In genomic region chr10:11165591-11166543, GRCh38 we compare ENCODE assay signal across 8 cellular contexts.
A peak's percentile ranks its signal among the peaks of the same experiment; 100 is the strongest.
DNase-seq lines count a peak whose midpoint lies in the region; ATAC-seq and TF ChIP-seq lines count a peak whose summit lies in the region.

No MANE protein-coding gene starts in this region.

- peak overlapping the region; percentile 44 for H2BK15ac ChIP-seq in mesenchymal stem cell (ENCODE audit: low read depth, poor library complexity, severe bottlenecking)

- H3K4me3 ChIP-seq in HL-60 (replicated peaks; ENCODE audit: insufficient read depth, low read length): peak overlapping the region; percentile 74
- H3K4me3 ChIP-seq in coronary artery: peak overlapping the region; percentile 83
- peak overlapping the region; percentile 55 to 89 for H3K4me3 ChIP-seq in mesenchymal stem cell (ENCODE audit: insufficient read depth in 1 of 2, low read depth in 1 of 2, low read length in 2 of 2)

- peak overlapping the region; percentile 96 for H3K4me2 ChIP-seq in mesenchymal stem cell (ENCODE audit: low read length, poor library complexity, severe bottlenecking)

- H3K27ac ChIP-seq in HL-60 (replicated peaks) (peak overlapping the region; percentile 96), coronary artery (peak overlapping the region; percentile 80 to 88), mesenchymal stem cell (ENCODE audit: low read length, poor library complexity, severe bottlenecking) (no peak overlapping the region)

- POLR2A ChIA-PET in WTC11 (lab: Charles Lee): interaction anchor here (0.5 to 2.2 kb wide), 3 partner anchors 13 to 1554 kb away, joined by 3 to 6 read pairs (median 4); no protein-coding TSS in a partner anchor

- no peak overlapping the region for H4K8ac ChIP-seq in mesenchymal stem cell (ENCODE audit: low read length)

- H3K36me3 Mint-ChIP-seq in WTC11: peaks cover 14% of the 10 kb centered on the region
- H3K36me3 Mint-ChIP-seq in stimulated activated naive CD8-positive, alpha-beta T cell treated with anti-CD3 and anti-CD28 coated beads, Interleukin-15, Interleukin-2, amounts not matched to agents 100 ng/mL and 50 ng/mL, for 24 hours (ENCODE audit: low read depth): peaks cover 13% of the 10 kb centered on the region

- ATAC-seq in GM21381 (IDR thresholded peaks at IDR 0.05; ENCODE audit: unreplicated experiment) (peak; percentile 48), WTC11 (peak; percentile 87)

- peaks cover 5% of the 10 kb centered on the region for H3K27me3 Mint-ChIP-seq in WTC11 (ENCODE audit: low read depth)
- no peaks in the 10 kb centered on the region for H3K27me3 Mint-ChIP-seq in stimulated activated naive CD8-positive, alpha-beta T cell treated with anti-CD3 and anti-CD28 coated beads, Interleukin-15, Interleukin-2, amounts not matched to agents 100 ng/mL and 50 ng/mL, for 24 hours

- peaks cover 41% of the 10 kb centered on the region for H3K79me1 ChIP-seq in mesenchymal stem cell (replicated peaks; ENCODE audit: low read length, poor library complexity, severe bottlenecking)

- H3K27me3 ChIP-seq in HL-60 (ENCODE audit: insufficient read depth, poor library complexity, severe bottlenecking) (no peaks in the 10 kb centered on the region), mesenchymal stem cell (ENCODE audit: control insufficient read depth in 1 of 2, insufficient read depth in 1 of 2, low read length in 2 of 2) (peaks cover 0 to 26% of the 10 kb centered on the region in 2 experiments)

- H3K4ac ChIP-seq in mesenchymal stem cell (ENCODE audit: low read depth in 1 of 2, low read length in 2 of 2): no peak overlapping the region

- peak; percentile 65 for DNase-seq in D341Med (ENCODE audit: low spot score)
- DNase-seq in HL-60 (ENCODE audit: low read depth in 1 of 2, low spot score in 1 of 2): peak in 1 of 2 experiments; percentile 65
- DNase-seq in WTC11 (ENCODE audit: low spot score): peak; percentile 66
- no peak for DNase-seq in coronary artery (ENCODE audit: low spot score)
- peak; percentile 15 for DNase-seq in mesenchymal stem cell
- no peak for DNase-seq in occipital lobe (lab: John Stamatoyannopoulos, UW)

- H3K23ac ChIP-seq in mesenchymal stem cell (ENCODE audit: low read length in 2 of 2): peak overlapping the region in 1 of 2 experiments; percentile 14

- H3K4me1 ChIP-seq in mesenchymal stem cell (ENCODE audit: control insufficient read depth, insufficient read depth, low read depth, low read length): peaks cover 10% of the 10 kb centered on the region

- no peak overlapping the region for H2BK5ac ChIP-seq in mesenchymal stem cell (ENCODE audit: low read depth, low read length, poor library complexity, severe bottlenecking)

- WGBS in mesenchymal stem cell: 8% methylated on average over 39 of the region's 44 CpGs

- H3K18ac ChIP-seq in mesenchymal stem cell (ENCODE audit: low read depth in 1 of 2, low read length in 2 of 2): peak overlapping the region in 1 of 2 experiments; percentile 48

- peak overlapping the region; percentile 36 for H2AFZ ChIP-seq in mesenchymal stem cell (ENCODE audit: low read depth, low read length)

- H3K36me3 ChIP-seq in mesenchymal stem cell (ENCODE audit: control insufficient read depth in 1 of 2, insufficient read depth in 2 of 2, low read depth in 1 of 2, low read length in 2 of 2): peaks cover 3 to 36% of the 10 kb centered on the region in 2 experiments

- H3K4me3 Mint-ChIP-seq in WTC11: peak overlapping the region; percentile 90
- no peak overlapping the region for H3K4me3 Mint-ChIP-seq in stimulated activated naive CD8-positive, alpha-beta T cell treated with anti-CD3 and anti-CD28 coated beads, Interleukin-15, Interleukin-2, amounts not matched to agents 100 ng/mL and 50 ng/mL, for 24 hours

- H3K9me3 Mint-ChIP-seq in WTC11: peaks cover 14% of the 10 kb centered on the region
- peaks cover 4% of the 10 kb centered on the region for H3K9me3 Mint-ChIP-seq in stimulated activated naive CD8-positive, alpha-beta T cell treated with anti-CD3 and anti-CD28 coated beads, Interleukin-15, Interleukin-2, amounts not matched to agents 100 ng/mL and 50 ng/mL, for 24 hours

- CTCF ChIA-PET in WTC11 (lab: Charles Lee): interaction anchor here (0.6 to 3.2 kb wide), 11 partner anchors 9 to 130 kb away, joined by 3 to 20 read pairs (median 4); no protein-coding TSS in a partner anchor

- peak overlapping the region; percentile 93 for H3K9ac ChIP-seq in mesenchymal stem cell (ENCODE audit: low read length)

- H3K14ac ChIP-seq in mesenchymal stem cell (ENCODE audit: low read length in 2 of 2): no peak overlapping the region

- no peak overlapping the region for H2BK120ac ChIP-seq in mesenchymal stem cell (ENCODE audit: low read depth, low read length)

- peaks cover 32% of the 10 kb centered on the region for H3K4me1 Mint-ChIP-seq in WTC11
- peaks cover 45% of the 10 kb centered on the region for H3K4me1 Mint-ChIP-seq in stimulated activated naive CD8-positive, alpha-beta T cell treated with anti-CD3 and anti-CD28 coated beads, Interleukin-15, Interleukin-2, amounts not matched to agents 100 ng/mL and 50 ng/mL, for 24 hours (ENCODE audit: low read depth)

- no peak overlapping the region for H2BK12ac ChIP-seq in mesenchymal stem cell (ENCODE audit: low read length in 2 of 2)

- no peak overlapping the region for H4K91ac ChIP-seq in mesenchymal stem cell (ENCODE audit: low read length)

- no peak overlapping the region for H2AK5ac ChIP-seq in mesenchymal stem cell (ENCODE audit: low read length, severe bottlenecking)

- TF ChIP-seq CTCF in HL-60 (IDR thresholded peaks at IDR 0.05; ENCODE audit: insufficient read depth, low read length): peak; percentile 20
- peak; percentile 54 for TF ChIP-seq CTCF in WTC11 (IDR thresholded peaks at IDR 0.05)
- TF ChIP-seq CTCF in coronary artery (IDR thresholded peaks at IDR 0.05): no peak

- H3K27ac Mint-ChIP-seq in WTC11: no peak overlapping the region
- peak overlapping the region; percentile 97 for H3K27ac Mint-ChIP-seq in stimulated activated naive CD8-positive, alpha-beta T cell treated with anti-CD3 and anti-CD28 coated beads, Interleukin-15, Interleukin-2, amounts not matched to agents 100 ng/mL and 50 ng/mL, for 24 hours

- H3K9me3 ChIP-seq in mesenchymal stem cell (ENCODE audit: control insufficient read depth, low read length): peaks cover 6% of the 10 kb centered on the region

TF ChIP-seq in WTC11, 78 proteins besides CTCF, POLR2A, EP300 and RAD21 (continues in another document):
- no peak for TF ChIP-seq ZNF232 (CRISPR knock-in tag; IDR thresholded peaks at IDR 0.05)
- TF ChIP-seq, protein P1, sequence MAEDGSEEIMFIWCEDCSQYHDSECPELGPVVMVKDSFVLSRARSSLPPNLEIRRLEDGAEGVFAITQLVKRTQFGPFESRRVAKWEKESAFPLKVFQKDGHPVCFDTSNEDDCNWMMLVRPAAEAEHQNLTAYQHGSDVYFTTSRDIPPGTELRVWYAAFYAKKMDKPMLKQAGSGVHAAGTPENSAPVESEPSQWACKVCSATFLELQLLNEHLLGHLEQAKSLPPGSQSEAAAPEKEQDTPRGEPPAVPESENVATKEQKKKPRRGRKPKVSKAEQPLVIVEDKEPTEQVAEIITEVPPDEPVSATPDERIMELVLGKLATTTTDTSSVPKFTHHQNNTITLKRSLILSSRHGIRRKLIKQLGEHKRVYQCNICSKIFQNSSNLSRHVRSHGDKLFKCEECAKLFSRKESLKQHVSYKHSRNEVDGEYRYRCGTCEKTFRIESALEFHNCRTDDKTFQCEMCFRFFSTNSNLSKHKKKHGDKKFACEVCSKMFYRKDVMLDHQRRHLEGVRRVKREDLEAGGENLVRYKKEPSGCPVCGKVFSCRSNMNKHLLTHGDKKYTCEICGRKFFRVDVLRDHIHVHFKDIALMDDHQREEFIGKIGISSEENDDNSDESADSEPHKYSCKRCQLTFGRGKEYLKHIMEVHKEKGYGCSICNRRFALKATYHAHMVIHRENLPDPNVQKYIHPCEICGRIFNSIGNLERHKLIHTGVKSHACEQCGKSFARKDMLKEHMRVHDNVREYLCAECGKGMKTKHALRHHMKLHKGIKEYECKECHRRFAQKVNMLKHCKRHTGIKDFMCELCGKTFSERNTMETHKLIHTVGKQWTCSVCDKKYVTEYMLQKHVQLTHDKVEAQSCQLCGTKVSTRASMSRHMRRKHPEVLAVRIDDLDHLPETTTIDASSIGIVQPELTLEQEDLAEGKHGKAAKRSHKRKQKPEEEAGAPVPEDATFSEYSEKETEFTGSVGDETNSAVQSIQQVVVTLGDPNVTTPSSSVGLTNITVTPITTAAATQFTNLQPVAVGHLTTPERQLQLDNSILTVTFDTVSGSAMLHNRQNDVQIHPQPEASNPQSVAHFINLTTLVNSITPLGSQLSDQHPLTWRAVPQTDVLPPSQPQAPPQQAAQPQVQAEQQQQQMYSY (CRISPR knock-in tag; IDR thresholded peaks at IDR 0.05): no peak
- no peak for TF ChIP-seq CREM (CRISPR knock-in tag; IDR thresholded peaks at IDR 0.05)
- TF ChIP-seq ZNF138 (CRISPR knock-in tag; conservative IDR thresholded peaks at IDR 0.05): no peak
- no peak for TF ChIP-seq KAT7 (CRISPR knock-in tag; IDR thresholded peaks at IDR 0.05; ENCODE audit: borderline replicate concordance)
- 0 out of 2 replicates have a peak, but pooled peaks have one; percentile 12 for TF ChIP-seq ELF4 (CRISPR knock-in tag; IDR thresholded peaks at IDR 0.05; ENCODE audit: low read depth)
- TF ChIP-seq, protein P2, sequence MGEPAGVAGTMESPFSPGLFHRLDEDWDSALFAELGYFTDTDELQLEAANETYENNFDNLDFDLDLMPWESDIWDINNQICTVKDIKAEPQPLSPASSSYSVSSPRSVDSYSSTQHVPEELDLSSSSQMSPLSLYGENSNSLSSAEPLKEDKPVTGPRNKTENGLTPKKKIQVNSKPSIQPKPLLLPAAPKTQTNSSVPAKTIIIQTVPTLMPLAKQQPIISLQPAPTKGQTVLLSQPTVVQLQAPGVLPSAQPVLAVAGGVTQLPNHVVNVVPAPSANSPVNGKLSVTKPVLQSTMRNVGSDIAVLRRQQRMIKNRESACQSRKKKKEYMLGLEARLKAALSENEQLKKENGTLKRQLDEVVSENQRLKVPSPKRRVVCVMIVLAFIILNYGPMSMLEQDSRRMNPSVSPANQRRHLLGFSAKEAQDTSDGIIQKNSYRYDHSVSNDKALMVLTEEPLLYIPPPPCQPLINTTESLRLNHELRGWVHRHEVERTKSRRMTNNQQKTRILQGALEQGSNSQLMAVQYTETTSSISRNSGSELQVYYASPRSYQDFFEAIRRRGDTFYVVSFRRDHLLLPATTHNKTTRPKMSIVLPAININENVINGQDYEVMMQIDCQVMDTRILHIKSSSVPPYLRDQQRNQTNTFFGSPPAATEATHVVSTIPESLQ (CRISPR knock-in tag; IDR thresholded peaks at IDR 0.05): no peak
- peak; percentile 76 for TF ChIP-seq ZNF263 (CRISPR knock-in tag; IDR thresholded peaks at IDR 0.05; ENCODE audit: low read depth)

Comparison
In these comparisons a context has a peak if more than half of its experiments do, and no peak if none do; other contexts are left out.
1. DNase-seq: peak in D341Med (single experiment), WTC11 (single experiment) and mesenchymal stem cell (single experiment); none in coronary artery (single experiment) and occipital lobe (single experiment).
2. Peak in every context shown above with its lines, with median percentiles within 50 percentile points of each other: H3K4me3 ChIP-seq.